ENCODE assay signal across 9 cellular contexts in genomic region chr1:183218981-183219621, GRCh38. TPM values are rescaled to one million over a fixed set of nuclear protein-coding genes. Genes with fewer than 3 reads are reported as not detected.
A peak's percentile ranks its signal among the peaks of the same experiment; 100 is the strongest.
DNase-seq lines count a peak whose midpoint lies in the region; ATAC-seq lines count a peak whose summit lies in the region.
"Had no signal": no experiment of that assay in that cellular context is flagged by ENCODE, and none has a peak within 500 bp of the region (broad histone marks: within the 10 kb centered on the region; RNA-seq: fewer than 3 reads in every experiment).

No MANE protein-coding gene starts in this region.

- H3K4me3 Mint-ChIP-seq in activated CD8-positive, alpha-beta T cell treated with anti-CD3 and anti-CD28 coated beads, Interleukin-2, amount 10 ng/mL, durations not matched to agents 7 days and 5 days: no peak overlapping the region
- H3K4me3 Mint-ChIP-seq: B cell had no signal

- no peaks in the 10 kb centered on the region for H3K36me3 Mint-ChIP-seq in activated CD8-positive, alpha-beta T cell treated with anti-CD3 and anti-CD28 coated beads, Interleukin-2, amount 10 ng/mL, durations not matched to agents 7 days and 5 days (ENCODE audit: low read depth)

- CTCF ChIA-PET in activated CD8-positive, alpha-beta T cell treated with anti-CD3 and anti-CD28 coated beads, Interleukin-2, amount 10 ng/mL, durations not matched to agents 7 days and 5 days (lab: Charles Lee): interaction anchor here (1.0 to 3.9 kb wide), 2 partner anchors 10 to 19 kb away, joined by 3 to 23 read pairs; no protein-coding TSS in a partner anchor

- H3K4me1 Mint-ChIP-seq in activated CD8-positive, alpha-beta T cell treated with anti-CD3 and anti-CD28 coated beads, Interleukin-2, amount 10 ng/mL, durations not matched to agents 7 days and 5 days (ENCODE audit: low read depth): peaks cover 21% of the 10 kb centered on the region

- no peaks in the 10 kb centered on the region for H3K9me3 Mint-ChIP-seq in activated CD8-positive, alpha-beta T cell treated with anti-CD3 and anti-CD28 coated beads, Interleukin-2, amount 10 ng/mL, durations not matched to agents 7 days and 5 days (ENCODE audit: insufficient read depth)

- intact Hi-C loops in left cardiac atrium (cut with DNase I) (no loop called here), posterior vena cava (cut with DNase I) (no loop called here)

- H3K27ac Mint-ChIP-seq in activated CD8-positive, alpha-beta T cell treated with anti-CD3 and anti-CD28 coated beads, Interleukin-2, amount 10 ng/mL, durations not matched to agents 7 days and 5 days: peak overlapping the region; percentile 65
- H3K27ac Mint-ChIP-seq: B cell had no signal

- ATAC-seq in activated CD8-positive, alpha-beta T cell treated with anti-CD3 and anti-CD28 coated beads, Interleukin-2, amount 10 ng/mL, durations not matched to agents 7 days and 5 days: peak; percentile 87
- peak; percentile 60 to 70 for ATAC-seq in left cardiac atrium
- ATAC-seq in stimulated activated naive CD8-positive, alpha-beta T cell treated with anti-CD3 and anti-CD28 coated beads, Interleukin-15, Interleukin-2, amounts not matched to agents 100 U/mL and 50 U/mL, for 24 hours: no peak
- ATAC-seq in GM18873 (IDR thresholded peaks at IDR 0.05; ENCODE audit: low FRiP score, unreplicated experiment): no peak

- DNase-seq in NCI-H526 (lab: John Stamatoyannopoulos, UW) (peak; percentile 25 to 34), NCI-H526 treated with DMSO at 0.1 percent for 48 hours (lab: John Stamatoyannopoulos, UW) (no peak), left cardiac atrium (peak; percentile 45), posterior vena cava (ENCODE audit: low spot score) (no peak), D341Med (ENCODE audit: low spot score) (no peak)
- peak; percentile 81 for DNase-seq in activated CD8-positive, alpha-beta T cell treated with anti-CD3 and anti-CD28 coated beads, Interleukin-2, amount 10 ng/mL, durations not matched to agents 7 days and 5 days
- DNase-seq in stimulated activated naive CD8-positive, alpha-beta T cell treated with anti-CD3 and anti-CD28 coated beads, Interleukin-15, Interleukin-2, amounts not matched to agents 100 U/mL and 50 U/mL, for 24 hours: peak; percentile 23

- peaks cover 4% of the 10 kb centered on the region for H3K27me3 Mint-ChIP-seq in activated CD8-positive, alpha-beta T cell treated with anti-CD3 and anti-CD28 coated beads, Interleukin-2, amount 10 ng/mL, durations not matched to agents 7 days and 5 days (ENCODE audit: low read depth)

- POLR2A ChIA-PET in activated CD8-positive, alpha-beta T cell treated with anti-CD3 and anti-CD28 coated beads, Interleukin-2, amount 10 ng/mL, durations not matched to agents 7 days and 5 days (lab: Charles Lee): interaction anchor here (0.7 kb wide), 1 partner anchor 8 kb away, joined by 3 read pairs; no protein-coding TSS in a partner anchor

RNA-seq across cellular contexts. Expression of gene LAMC2, which starts 33.0 kb away (rescaled TPM):
- not detected for total RNA-seq in activated CD8-positive, alpha-beta T cell treated with anti-CD3 and anti-CD28 coated beads, Interleukin-2, amount 10 ng/mL, durations not matched to agents 7 days and 5 days
- total RNA-seq in left cardiac atrium (1 to 10 TPM; 2.1 to 6.0 TPM), posterior vena cava (1 to 10 TPM; 1.7 to 2.9 TPM)
- total RNA-seq: B cell had no signal

Comparison
In these comparisons a context has a peak if more than half of its experiments do, and no peak if none do; other contexts are left out.
1. DNase-seq: peak in NCI-H526 (2 of 2), activated CD8-positive, alpha-beta T cell treated with anti-CD3 and anti-CD28 coated beads, Interleukin-2, amount 10 ng/mL, durations not matched to agents 7 days and 5 days (single experiment), left cardiac atrium (single experiment) and stimulated activated naive CD8-positive, alpha-beta T cell treated with anti-CD3 and anti-CD28 coated beads, Interleukin-15, Interleukin-2, amounts not matched to agents 100 U/mL and 50 U/mL, for 24 hours (single experiment); none in NCI-H526 treated with DMSO at 0.1 percent for 48 hours (single experiment), posterior vena cava (single experiment) and D341Med (single experiment).
2. ATAC-seq: peak in activated CD8-positive, alpha-beta T cell treated with anti-CD3 and anti-CD28 coated beads, Interleukin-2, amount 10 ng/mL, durations not matched to agents 7 days and 5 days (single experiment) and left cardiac atrium (2 of 2); none in stimulated activated naive CD8-positive, alpha-beta T cell treated with anti-CD3 and anti-CD28 coated beads, Interleukin-15, Interleukin-2, amounts not matched to agents 100 U/mL and 50 U/mL, for 24 hours (single experiment) and GM18873 (single experiment).